ENCODE assay signal across 8 cellular contexts in the genomic region with DNA sequence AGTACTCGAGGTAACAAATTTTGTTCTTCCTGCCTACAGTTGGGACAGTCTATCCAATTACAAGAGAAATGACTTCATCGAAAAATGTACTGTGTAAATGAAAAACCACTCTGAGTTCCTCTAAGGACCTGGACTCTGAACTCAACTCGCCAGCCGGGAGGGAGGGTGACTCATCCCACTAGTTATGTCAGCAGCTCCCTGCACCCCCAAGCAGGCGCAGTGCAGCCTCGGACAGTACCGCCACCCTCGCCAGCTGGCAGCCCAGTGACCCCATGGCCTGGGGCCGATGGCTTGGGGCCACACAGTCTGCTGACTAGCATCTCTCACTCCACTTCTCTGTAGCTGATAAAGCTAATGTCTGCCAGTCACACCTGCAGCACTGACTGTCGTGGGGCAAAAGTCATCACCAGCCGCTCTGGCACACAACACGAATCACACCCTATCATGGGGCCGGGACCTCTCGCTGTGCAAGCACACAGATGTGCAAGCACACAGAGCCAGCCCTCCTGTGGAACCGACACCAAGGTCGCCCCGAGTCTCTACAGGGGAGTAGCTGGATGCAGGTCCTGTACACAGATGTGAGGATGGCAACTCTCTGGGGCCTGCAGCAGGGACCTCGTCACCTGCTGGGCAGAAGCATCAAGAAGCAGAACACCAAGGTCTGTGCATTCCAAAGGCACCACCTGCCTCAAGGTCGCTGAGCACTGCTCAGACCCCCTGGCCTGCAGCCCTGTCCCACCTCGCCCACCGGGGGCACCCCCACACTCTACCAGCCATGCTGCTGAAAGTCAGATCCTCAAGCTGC. TPM values are rescaled to one million over a fixed set of nuclear protein-coding genes. Genes with fewer than 3 reads are reported as not detected.
A peak's percentile ranks its signal among the peaks of the same experiment; 100 is the strongest.
DNase-seq lines count a peak whose midpoint lies in the region; ATAC-seq and TF ChIP-seq lines count a peak whose summit lies in the region.

No MANE protein-coding gene starts in this region.

- POLR2A ChIA-PET in RWPE1 (lab: Yijun Ruan, JAX; ENCODE audit: low non-redundant PET), result interaction anchor here (1.2 kb wide), 1 partner anchor 25 kb away, joined by 4 read pairs; no protein-coding TSS in a partner anchor

- H3K9me3 ChIP-seq in body of pancreas (no peaks in the 10 kb centered on the region), sigmoid colon (no peaks in the 10 kb centered on the region)

- no peak for TF ChIP-seq CTCF in RWPE1 (conservative IDR thresholded peaks at IDR 0.05; ENCODE audit: low read depth)
- no peak for TF ChIP-seq CTCF in body of pancreas (IDR thresholded peaks at IDR 0.05)
- no peak for TF ChIP-seq CTCF in sigmoid colon (IDR thresholded peaks at IDR 0.05)

- no peak overlapping the region for H3K4me3 ChIP-seq in body of pancreas
- peak overlapping the region in 3 of 4 donors; percentile 26 to 35 (median 27) for H3K4me3 ChIP-seq in sigmoid colon

- no peaks in the 10 kb centered on the region for H3K27me3 ChIP-seq in body of pancreas
- no peaks in the 10 kb centered on the region for H3K27me3 ChIP-seq in sigmoid colon

- DNase-seq in GM04503 (ENCODE audit: low read depth) (peak; percentile 91), RWPE1 (ENCODE audit: low spot score) (peak; percentile 81), body of pancreas (peak; percentile 96 to 98 (median 97)), hippocampal formation (lab: John Stamatoyannopoulos, UW) (peak; percentile 83 to 86), sigmoid colon (peak; percentile 98)

- intact Hi-C loops in body of pancreas (cut with DNase I) (no loop called here), sigmoid colon (cut with DNase I) (loop anchor here (2.0 kb wide), 1 partner anchor 21 kb away; no protein-coding TSS in a partner anchor)

- H3K36me3 ChIP-seq in body of pancreas (replicated peaks in 1 of 2; ENCODE audit: insufficient read depth in 1 of 2, low read depth in 2 of 2) (peaks cover 8 to 18% of the 10 kb centered on the region in 2 donors), sigmoid colon (peaks cover 22 to 56% (median 29%) of the 10 kb centered on the region in 4 donors)

- TF ChIP-seq EP300 in sigmoid colon (IDR thresholded peaks at IDR 0.05), result peak in 2 of 4 donors; percentile 0 to 82

- ATAC-seq in body of pancreas (peak; percentile 96), GM18511 (IDR thresholded peaks at IDR 0.05; ENCODE audit: unreplicated experiment) (no peak), GM18520 (IDR thresholded peaks at IDR 0.05; ENCODE audit: unreplicated experiment) (no peak), HG03354 (IDR thresholded peaks at IDR 0.05; ENCODE audit: poor library complexity, severe bottlenecking, unreplicated experiment) (no peak)

- H3K4me1 ChIP-seq in body of pancreas (peaks cover 75% of the 10 kb centered on the region), sigmoid colon (peaks cover 0 to 75% (median 70%) of the 10 kb centered on the region in 4 donors)

- WGBS in body of pancreas, 2 donors, result 7 to 14% methylated on average over 6 to 21 of the region's 21 CpGs
- 7 to 45% methylated on average over 21 of the region's 21 CpGs for WGBS in sigmoid colon, 2 donors

- H3K27ac ChIP-seq in RWPE1 (peak overlapping the region; percentile 94), body of pancreas (peak overlapping the region; percentile 98 to 100 (median 98)), sigmoid colon (peak overlapping the region; percentile 89 to 100 (median 98))

- CTCF ChIA-PET in RWPE1 (lab: Yijun Ruan, JAX), result interaction anchor here (1.0 kb wide), 1 partner anchor 33 kb away, joined by 4 read pairs; no protein-coding TSS in a partner anchor

- TF ChIP-seq POLR2A in body of pancreas (IDR thresholded peaks at IDR 0.05) (peak in 1 of 3 donors; percentile 27), sigmoid colon (IDR thresholded peaks at IDR 0.05) (no peak)

RNA-seq across cellular contexts. Expression of gene CSNK1D, which starts 5.7 kb away (rescaled TPM):
- total RNA-seq in body of pancreas, result 100 to 1,000 TPM in 1 of 2 donors, 10 to 100 TPM in 1; 37.6 to 116 TPM
- total RNA-seq in sigmoid colon, result 10 to 100 TPM; 45.1 to 61.2 (median 48.9) TPM
- 100 to 1,000 TPM in 1 of 3 donors, 10 to 100 TPM in 2; 55.9 to 142 (median 86.2) TPM for polyA plus RNA-seq in sigmoid colon

RNA-seq across cellular contexts. Expression of gene SLC16A3, which starts 38.9 kb away (rescaled TPM):
- 1 to 10 TPM; 2.0 to 5.4 TPM for total RNA-seq in body of pancreas
- 10 to 100 TPM in 3 of 4 donors, 1 to 10 TPM in 1; 9.6 to 19.7 (median 11.6) TPM for total RNA-seq in sigmoid colon
- polyA plus RNA-seq in sigmoid colon, result 100 to 1,000 TPM in 1 of 3 donors, 10 to 100 TPM in 2; 10.8 to 140 (median 37.9) TPM

RNA-seq across cellular contexts. Expression of gene CD7, which starts 49.6 kb away (rescaled TPM):
- total RNA-seq in body of pancreas (not detected), sigmoid colon (1 to 10 TPM in 2 of 4 donors, not detected in 2; 2.8 to 4.3 TPM)
- 10 to 100 TPM in 1 of 3 donors, 1 to 10 TPM in 1, under 1 TPM in 1; 0.60 to 38.3 (median 4.6) TPM for polyA plus RNA-seq in sigmoid colon

RNA-seq across cellular contexts. Expression of gene CCDC57, which starts 55.1 kb away (rescaled TPM):
- 10 to 100 TPM; 24.1 to 60.3 TPM for total RNA-seq in body of pancreas
- 10 to 100 TPM; 13.3 to 34.1 (median 20.8) TPM for total RNA-seq in sigmoid colon
- polyA plus RNA-seq in sigmoid colon, result 10 to 100 TPM; 17.4 to 47.8 (median 25.4) TPM

Comparison
In these comparisons a context has a peak if more than half of its experiments do, and no peak if none do; other contexts are left out.
1. H3K4me3 ChIP-seq: peak in sigmoid colon (3 of 4); none in body of pancreas (0 of 2).
2. Peak in every context shown above with its lines, with median percentiles within 50 percentile points of each other: DNase-seq and H3K27ac ChIP-seq.